ENCODE assay signal across 10 cellular contexts in the genomic region with DNA sequence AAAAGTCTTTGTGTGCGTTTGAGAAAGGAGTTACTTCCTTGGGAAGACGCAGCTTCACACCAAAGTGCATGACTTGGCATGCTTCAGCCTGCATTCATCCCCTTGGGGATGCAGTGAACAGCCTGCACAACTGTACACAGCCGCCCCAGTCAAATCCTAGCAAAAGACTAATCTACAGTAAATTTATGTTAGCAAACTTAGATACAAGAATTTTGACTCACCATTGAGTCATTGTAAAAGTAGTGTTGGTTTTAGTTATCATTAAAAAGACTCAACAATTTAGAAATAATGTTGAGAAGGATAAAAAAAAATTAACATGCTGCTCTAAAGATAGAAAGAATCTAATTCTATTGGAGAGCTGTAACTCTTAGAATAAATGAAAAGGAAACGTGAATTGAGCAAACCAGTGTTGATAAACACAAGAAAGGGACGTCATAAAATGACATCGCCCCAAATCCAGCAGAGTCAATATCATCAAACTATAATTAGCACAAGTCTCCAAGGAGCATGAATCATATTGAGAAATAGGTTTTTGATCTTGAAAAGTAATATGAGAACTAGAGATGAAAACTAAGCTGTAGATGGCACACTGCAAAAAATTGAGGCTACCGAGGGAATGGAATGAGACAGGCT. TPM values are rescaled to one million over a fixed set of nuclear protein-coding genes. Genes with fewer than 3 reads are reported as not detected.
DNase-seq lines count a peak whose midpoint lies in the region; ATAC-seq and TF ChIP-seq lines count a peak whose summit lies in the region.
"Had no signal": no experiment of that assay in that cellular context is flagged by ENCODE, and none has a peak within 500 bp of the region (broad histone marks: within the 10 kb centered on the region; RNA-seq: fewer than 3 reads in every experiment).

No MANE protein-coding gene starts in this region.

- no peak overlapping the region for H3K4me3 ChIP-seq in fibroblast of mammary gland (ENCODE audit: control insufficient read depth, low read depth, low read length)
- H3K4me3 ChIP-seq: BLaER1 had no signal

- peaks cover 6% of the 10 kb centered on the region for H3K27me3 Mint-ChIP-seq in activated T-cell treated with anti-CD3 and anti-CD28 coated beads, Interleukin-2, amount 50 U/mL, for 4 hours (ENCODE audit: low read depth)

- no peak for DNase-seq in activated T-cell treated with anti-CD3 and anti-CD28 coated beads, Interleukin-2, amount 50 U/mL, for 4 hours
- DNase-seq in activated T-cell treated with anti-CD3 and anti-CD28 coated beads, Interleukin-2, amount 50 U/mL, for 48 hours, result no peak
- DNase-seq in RWPE1 (ENCODE audit: low spot score), result peak; percentile 58
- peak; percentile 93 for DNase-seq in fibroblast of mammary gland (ENCODE audit: low read depth)
- peak; percentile 93 for DNase-seq in stromal cell of bone marrow (ENCODE audit: low read depth)
- no peak for DNase-seq in NCI-H2107 treated with DMSO at 0.1 percent for 48 hours (lab: John Stamatoyannopoulos, UW; ENCODE audit: unreplicated experiment)
- DNase-seq in HPDE6-E6E7 (ENCODE audit: extremely low spot score), result no peak
- DNase-seq: activated effector memory CD4-positive, alpha-beta T cell treated with Interleukin-2 at 50 U/mL for 16 hours had no signal

- POLR2A ChIA-PET in RWPE1 (lab: Yijun Ruan, JAX; ENCODE audit: low non-redundant PET), result interaction anchor here (0.6 kb wide), 1 partner anchor 458 kb away, joined by 14 read pairs; no protein-coding TSS in a partner anchor

- TF ChIP-seq CTCF in RWPE1 (conservative IDR thresholded peaks at IDR 0.05; ENCODE audit: low read depth) (no peak), fibroblast of mammary gland (conservative IDR thresholded peaks at IDR 0.05; ENCODE audit: control insufficient read depth, insufficient read depth, low read depth, low read length) (no peak)

- H3K4me1 Mint-ChIP-seq in activated T-cell treated with anti-CD3 and anti-CD28 coated beads, Interleukin-2, amount 50 U/mL, for 4 hours (ENCODE audit: low read depth), result peaks cover 5% of the 10 kb centered on the region

- H3K4me3 Mint-ChIP-seq in activated T-cell treated with anti-CD3 and anti-CD28 coated beads, Interleukin-2, amount 50 U/mL, for 4 hours, result no peak overlapping the region

- ATAC-seq in activated T-cell treated with anti-CD3 and anti-CD28 coated beads, Interleukin-2, amount 50 U/mL, for 4 hours, result peak; percentile 55 to 70
- ATAC-seq in GM21515 (IDR thresholded peaks at IDR 0.05; ENCODE audit: unreplicated experiment), result no peak

- peaks cover 16% of the 10 kb centered on the region for H3K9me3 Mint-ChIP-seq in activated T-cell treated with anti-CD3 and anti-CD28 coated beads, Interleukin-2, amount 50 U/mL, for 4 hours

- CTCF ChIA-PET in RWPE1 (lab: Yijun Ruan, JAX), result interaction anchor here (0.6 to 1.6 kb wide), 2 partner anchors 11 to 663 kb away, joined by 3 to 8 read pairs; a partner anchor contains a TSS

- no peaks in the 10 kb centered on the region for H3K36me3 Mint-ChIP-seq in activated T-cell treated with anti-CD3 and anti-CD28 coated beads, Interleukin-2, amount 50 U/mL, for 4 hours (ENCODE audit: insufficient read depth)

- peak overlapping the region; percentile 29; the same call in 1 of the 2 replicates for H3K27ac ChIP-seq in RWPE1
- H3K27ac ChIP-seq: BLaER1 had no signal

RNA-seq across cellular contexts. Expression of a gene that starts 11.9 kb away (rescaled TPM):
- 10 to 100 TPM; 14.6 to 29.0 (median 16.2) TPM for total RNA-seq in activated T-cell treated with anti-CD3 and anti-CD28 coated beads, Interleukin-2, amount 50 U/mL, for 4 hours

Comparison
In these comparisons a context has a peak if more than half of its experiments do, and no peak if none do; other contexts are left out.
1. DNase-seq: peak in RWPE1 (single experiment), fibroblast of mammary gland (single experiment) and stromal cell of bone marrow (single experiment); none in activated T-cell treated with anti-CD3 and anti-CD28 coated beads, Interleukin-2, amount 50 U/mL, for 4 hours (single experiment), activated T-cell treated with anti-CD3 and anti-CD28 coated beads, Interleukin-2, amount 50 U/mL, for 48 hours (0 of 2), NCI-H2107 treated with DMSO at 0.1 percent for 48 hours (single experiment) and HPDE6-E6E7 (single experiment).